Comparison of ENCODE assay signal across 23 cellular contexts in the genomic region with DNA sequence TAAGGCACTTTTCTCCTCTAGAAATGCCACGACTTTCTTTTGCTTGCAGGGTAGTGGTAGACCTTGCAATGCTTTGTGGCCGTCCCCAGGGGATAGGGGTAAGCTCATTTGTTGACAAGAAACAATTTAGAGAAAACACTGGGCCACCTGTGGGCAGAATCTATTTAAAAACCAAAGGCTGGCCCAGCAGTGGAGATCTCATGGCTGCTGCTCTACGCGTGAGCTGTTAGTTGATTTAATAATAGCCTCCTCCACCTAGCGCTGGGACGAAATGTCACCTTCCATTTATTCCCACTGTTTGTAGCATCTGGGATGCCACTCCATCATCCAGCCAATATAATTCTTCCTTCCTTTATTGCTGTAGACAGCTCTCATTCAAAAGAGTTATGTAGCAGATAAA.
A peak's percentile ranks its signal among the peaks of the same experiment; 100 is the strongest.
DNase-seq lines count a peak whose midpoint lies in the region; ATAC-seq and TF ChIP-seq lines count a peak whose summit lies in the region.
"Had no signal": no experiment of that assay in that cellular context is flagged by ENCODE, and none has a peak within 500 bp of the region (broad histone marks: within the 10 kb centered on the region; RNA-seq: fewer than 3 reads in every experiment).

No MANE protein-coding gene starts in this region.

- ATAC-seq in GM23338 (peak; percentile 94), right lobe of liver (no peak)
- no peak for ATAC-seq in activated CD8-positive, alpha-beta T cell treated with anti-CD3 and anti-CD28 coated beads for 36 hours
- ATAC-seq: CD8-positive, alpha-beta T cell; natural killer cell treated with Interleukin-12 subunit alpha and Interleukin-12 subunit beta and Interleukin-15 and Interleukin-18, amount 100 ng/mL, for 72 hours had no signal

- no peak overlapping the region for H3K27ac Mint-ChIP-seq in GM23338
- H3K27ac Mint-ChIP-seq in endodermal cell, result no peak overlapping the region
- H3K27ac Mint-ChIP-seq in osteocyte (ENCODE audit: unreplicated experiment), result peak overlapping the region; percentile 56
- no peak overlapping the region for H3K27ac Mint-ChIP-seq in activated CD8-positive, alpha-beta T cell treated with anti-CD3 and anti-CD28 coated beads for 36 hours
- H3K27ac Mint-ChIP-seq: activated CD4-positive, alpha-beta memory T cell treated with anti-CD3 and anti-CD28 coated beads, Interleukin-2, amount 10 ng/mL, durations not matched to agents 7 days and 5 days; CD8-positive, alpha-beta T cell; natural killer cell treated with Interleukin-12 subunit alpha and Interleukin-12 subunit beta and Interleukin-15 and Interleukin-18, amount 100 ng/mL, for 72 hours had no signal

- H3K36me3 Mint-ChIP-seq in GM23338 (ENCODE audit: low read depth) (peaks cover 3% of the 10 kb centered on the region; the same call in 1 of the 3 replicates), endodermal cell (ENCODE audit: low read depth) (no peaks in the 10 kb centered on the region), osteocyte (ENCODE audit: unreplicated experiment) (no peaks in the 10 kb centered on the region)
- H3K36me3 Mint-ChIP-seq in activated CD8-positive, alpha-beta T cell treated with anti-CD3 and anti-CD28 coated beads for 36 hours (ENCODE audit: low read depth), result no peaks in the 10 kb centered on the region
- H3K36me3 Mint-ChIP-seq: CD8-positive, alpha-beta T cell; natural killer cell treated with Interleukin-12 subunit alpha and Interleukin-12 subunit beta and Interleukin-15 and Interleukin-18, amount 100 ng/mL, for 72 hours had no signal

- H3K4me3 ChIP-seq in GM23338, result no peak overlapping the region
- H3K4me3 ChIP-seq in endodermal cell (ENCODE audit: low read length), result no peak overlapping the region
- no peak overlapping the region for H3K4me3 ChIP-seq in right lobe of liver
- H3K4me3 ChIP-seq: dorsolateral prefrontal cortex, smooth muscle cell, tibial artery had no signal

- no peaks in the 10 kb centered on the region for H4K20me1 ChIP-seq in GM23338 (replicated peaks; ENCODE audit: insufficient read depth)

- H3K27me3 ChIP-seq in GM23338 (ENCODE audit: insufficient read depth), result no peaks in the 10 kb centered on the region
- H3K27me3 ChIP-seq in endodermal cell (ENCODE audit: control insufficient read depth, insufficient read depth, low read length, poor library complexity, severe bottlenecking), result no peaks in the 10 kb centered on the region
- no peaks in the 10 kb centered on the region for H3K27me3 ChIP-seq in right lobe of liver
- H3K27me3 ChIP-seq: dorsolateral prefrontal cortex, tibial artery had no signal

- H3K4me3 Mint-ChIP-seq in GM23338 (no peak overlapping the region), endodermal cell (no peak overlapping the region), osteocyte (ENCODE audit: unreplicated experiment) (no peak overlapping the region)
- H3K4me3 Mint-ChIP-seq in activated CD8-positive, alpha-beta T cell treated with anti-CD3 and anti-CD28 coated beads for 36 hours, result no peak overlapping the region
- H3K4me3 Mint-ChIP-seq: activated CD4-positive, alpha-beta memory T cell treated with anti-CD3 and anti-CD28 coated beads, Interleukin-2, amount 10 ng/mL, durations not matched to agents 7 days and 5 days; CD8-positive, alpha-beta T cell; natural killer cell treated with Interleukin-12 subunit alpha and Interleukin-12 subunit beta and Interleukin-15 and Interleukin-18, amount 100 ng/mL, for 72 hours had no signal

- H3K79me2 ChIP-seq in GM23338 (replicated peaks; ENCODE audit: insufficient read depth), result no peaks in the 10 kb centered on the region

- H3K4me2 ChIP-seq in GM23338, result peak overlapping the region; percentile 9
- H3K4me2 ChIP-seq: smooth muscle cell had no signal

- no peak overlapping the region; the same call in 1 of the 2 replicates for H3K27ac ChIP-seq in GM23338 (ENCODE audit: low read depth)
- H3K27ac ChIP-seq in endodermal cell (ENCODE audit: low read depth, low read length), result no peak overlapping the region
- no peak overlapping the region for H3K27ac ChIP-seq in right lobe of liver
- H3K27ac ChIP-seq: dorsolateral prefrontal cortex, HL-60, tibial artery had no signal

- intact Hi-C loops in activated CD8-positive, alpha-beta T cell treated with anti-CD3 and anti-CD28 coated beads for 36 hours (cut with micrococcal nuclease), result no loop called here
- intact Hi-C loops in right lobe of liver (cut with DNase I), result no loop called here

- H3K9me3 ChIP-seq in endodermal cell (ENCODE audit: control insufficient read depth, low read length) (peaks cover 4% of the 10 kb centered on the region), right lobe of liver (no peaks in the 10 kb centered on the region)
- H3K9me3 ChIP-seq: tibial artery had no signal

- POLR2A ChIA-PET in activated CD8-positive, alpha-beta T cell treated with anti-CD3 and anti-CD28 coated beads for 36 hours (lab: Charles Lee), result no interaction called here

- H3K9me2 ChIP-seq in GM23338 (ENCODE audit: insufficient read depth), result peaks cover 3% of the 10 kb centered on the region; the same call in 1 of the 2 replicates

- H2AFZ ChIP-seq in GM23338, result no peak overlapping the region

- H3K36me3 ChIP-seq in GM23338 (ENCODE audit: insufficient read depth) (no peaks in the 10 kb centered on the region), endodermal cell (ENCODE audit: control insufficient read depth, insufficient read depth, low read length) (no peaks in the 10 kb centered on the region), right lobe of liver (no peaks in the 10 kb centered on the region)
- H3K36me3 ChIP-seq: tibial artery had no signal

- TF ChIP-seq POLR2A in right lobe of liver (IDR thresholded peaks at IDR 0.05), result no peak
- no peak for TF ChIP-seq POLR2A in erythroblast (IDR thresholded peaks at IDR 0.05; ENCODE audit: low read length)

- H3K4me1 Mint-ChIP-seq in GM23338 (peaks cover 60% of the 10 kb centered on the region), endodermal cell (peaks cover 29% of the 10 kb centered on the region), osteocyte (ENCODE audit: unreplicated experiment) (peaks cover 37% of the 10 kb centered on the region)
- H3K4me1 Mint-ChIP-seq in activated CD8-positive, alpha-beta T cell treated with anti-CD3 and anti-CD28 coated beads for 36 hours (ENCODE audit: low read depth), result no peaks in the 10 kb centered on the region
- H3K4me1 Mint-ChIP-seq: activated CD4-positive, alpha-beta memory T cell treated with anti-CD3 and anti-CD28 coated beads, Interleukin-2, amount 10 ng/mL, durations not matched to agents 7 days and 5 days had no signal

- DNase-seq in GM23338 (ENCODE audit: low spot score), result peak; percentile 43
- peak; percentile 5 for DNase-seq in NCI-H2081 treated with DMSO at 0.1 percent for 48 hours (lab: John Stamatoyannopoulos, UW)
- peak; percentile 72 for DNase-seq in endodermal cell
- peak; percentile 30 for DNase-seq in osteocyte (ENCODE audit: extremely low spot score, unreplicated experiment)
- DNase-seq in activated CD8-positive, alpha-beta T cell treated with anti-CD3 and anti-CD28 coated beads for 36 hours, result no peak
- no peak for DNase-seq in right lobe of liver
- no peak for DNase-seq in erythroblast (lab: John Stamatoyannopoulos, UW)
- DNase-seq: activated CD4-positive, alpha-beta memory T cell treated with anti-CD3 and anti-CD28 coated beads, Interleukin-2, amount 10 ng/mL, durations not matched to agents 7 days and 5 days; activated naive CD4-positive, alpha-beta T cell; activated T-cell treated with anti-CD3 and anti-CD28 coated beads, Interleukin-2, amount 50 U/mL, for 1 hour; caudate nucleus; CD8-positive, alpha-beta T cell; dorsolateral prefrontal cortex; NCI-H1436 treated with DMSO at 0.1 percent for 48 hours; NCI-H510A treated with DMSO at 0.1 percent for 48 hours; RPMI8226; stimulated activated CD4-positive, alpha-beta T cell treated with anti-CD3 and anti-CD28 coated beads, Interleukin-2, amount 100 ng/mL, for 48 hours; stimulated activated naive CD4-positive, alpha-beta T cell treated with Interleukin-2 at 50 U/mL for 16 hours; T-helper 9 cell; tibial artery had no signal

- no peak for TF ChIP-seq CTCF in GM23338 (conservative IDR thresholded peaks at IDR 0.05; ENCODE audit: low read depth in 2 of 2)
- TF ChIP-seq CTCF in endodermal cell (conservative IDR thresholded peaks at IDR 0.05), result peak; percentile 24
- TF ChIP-seq CTCF in osteocyte (IDR thresholded peaks at IDR 0.05), result no peak
- no peak for TF ChIP-seq CTCF in activated CD8-positive, alpha-beta T cell treated with anti-CD3 and anti-CD28 coated beads for 36 hours (IDR thresholded peaks at IDR 0.05)
- TF ChIP-seq CTCF in right lobe of liver (IDR thresholded peaks at IDR 0.05), result no peak

- no peak overlapping the region for H3K9ac ChIP-seq in endodermal cell (ENCODE audit: extremely low read depth, low read length, poor library complexity, severe bottlenecking)

- H3K4me1 ChIP-seq in GM23338 (ENCODE audit: insufficient read depth) (peaks cover 62% of the 10 kb centered on the region), endodermal cell (ENCODE audit: control insufficient read depth, insufficient read depth, low read length) (peaks cover 11% of the 10 kb centered on the region), right lobe of liver (no peaks in the 10 kb centered on the region)

- 20 to 36% methylated on average over 1 to 6 of the region's 6 CpGs for WGBS in endodermal cell (ENCODE audit: insufficient coverage in 1 of 2, insufficient read length in 1 of 2), 2 experiments
- 61% methylated on average over 6 of the region's 6 CpGs for WGBS in right lobe of liver (ENCODE audit: insufficient coverage, low coverage, low lambda C conversion rate, missing lambda C conversion rate)

- CTCF ChIA-PET in activated CD8-positive, alpha-beta T cell treated with anti-CD3 and anti-CD28 coated beads for 36 hours (lab: Charles Lee), result no interaction called here

- H3F3A ChIP-seq in GM23338 (replicated peaks; ENCODE audit: low read depth), result no peaks in the 10 kb centered on the region

- H3K9me3 Mint-ChIP-seq in GM23338, result no peaks in the 10 kb centered on the region
- peaks cover 6% of the 10 kb centered on the region for H3K9me3 Mint-ChIP-seq in endodermal cell
- no peaks in the 10 kb centered on the region for H3K9me3 Mint-ChIP-seq in osteocyte (ENCODE audit: unreplicated experiment)
- H3K9me3 Mint-ChIP-seq in activated CD8-positive, alpha-beta T cell treated with anti-CD3 and anti-CD28 coated beads for 36 hours, result no peaks in the 10 kb centered on the region
- H3K9me3 Mint-ChIP-seq: activated CD4-positive, alpha-beta memory T cell treated with anti-CD3 and anti-CD28 coated beads, Interleukin-2, amount 10 ng/mL, durations not matched to agents 7 days and 5 days; CD8-positive, alpha-beta T cell had no signal

- H3K27me3 Mint-ChIP-seq in GM23338 (ENCODE audit: insufficient read depth, low read depth, poor library complexity), result peaks cover 8% of the 10 kb centered on the region
- peaks cover 2% of the 10 kb centered on the region for H3K27me3 Mint-ChIP-seq in endodermal cell (ENCODE audit: insufficient read depth)
- no peaks in the 10 kb centered on the region for H3K27me3 Mint-ChIP-seq in osteocyte (ENCODE audit: unreplicated experiment)
- peaks cover 9% of the 10 kb centered on the region for H3K27me3 Mint-ChIP-seq in activated CD8-positive, alpha-beta T cell treated with anti-CD3 and anti-CD28 coated beads for 36 hours

TF ChIP-seq in GM23338, 12 proteins besides CTCF, POLR2A, EP300 and RAD21 (continues in another document):
- TF ChIP-seq CREB1 (CRISPR knock-in tag; IDR thresholded peaks at IDR 0.05; ENCODE audit: low read depth), result no peak

Comparison
In these comparisons a context has a peak if more than half of its experiments do, and no peak if none do; other contexts are left out.
1. DNase-seq: peak in GM23338 (single experiment), NCI-H2081 treated with DMSO at 0.1 percent for 48 hours (single experiment), endodermal cell (single experiment) and osteocyte (single experiment); none in activated CD8-positive, alpha-beta T cell treated with anti-CD3 and anti-CD28 coated beads for 36 hours (single experiment), right lobe of liver (0 of 3) and erythroblast (0 of 2).